Comparison of ENCODE assay signal across 1 cellular context in the genomic region with DNA sequence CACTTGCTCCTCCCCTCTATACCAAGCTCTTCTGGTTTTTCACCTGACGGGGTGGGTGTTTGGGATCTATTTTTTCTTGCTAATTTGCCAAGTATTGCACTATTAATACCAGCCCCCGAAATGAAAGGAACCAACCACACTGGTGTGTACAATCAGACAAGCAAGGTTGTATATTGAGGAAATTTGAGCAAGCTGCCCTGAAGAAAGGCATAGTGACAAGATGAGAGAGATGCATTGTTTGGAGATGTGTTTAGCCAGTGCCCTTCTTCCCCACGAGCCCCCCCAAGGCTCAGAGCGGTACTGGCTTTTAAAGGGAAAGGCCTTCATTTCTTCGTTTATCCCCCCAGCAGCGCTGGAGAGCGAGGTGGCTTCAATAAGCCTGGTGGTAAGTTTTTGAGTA.
TF ChIP-seq lines count a peak whose summit lies in the region.

No MANE protein-coding gene starts in this region.

TF ChIP-seq in SK-N-SH treated with all-trans-retinoic acid at 6 μM for 48 hours, 23 proteins besides CTCF, POLR2A, EP300 and RAD21 (continued from another document):
- TF ChIP-seq PPARA (CRISPR knock-in tag; IDR thresholded peaks at IDR 0.05; ENCODE audit: borderline replicate concordance) (no peak), ZNF8 (CRISPR knock-in tag; IDR thresholded peaks at IDR 0.05) (no peak), SNAI2 (CRISPR knock-in tag; IDR thresholded peaks at IDR 0.05) (no peak), GLIS3 (CRISPR knock-in tag; IDR thresholded peaks at IDR 0.05) (no peak), ARNTL (CRISPR knock-in tag; IDR thresholded peaks at IDR 0.05; ENCODE audit: borderline replicate concordance, low read depth) (no peak)
TF ChIP-seq in SK-N-SH treated with all-trans-retinoic acid at 6 μM for 48 hours: peak in this region for 0.
